1 cellular context compared by ENCODE assay signal in genomic region chr22:31055322-31056159, GRCh38.
TF ChIP-seq lines count a peak whose summit lies in the region.

No MANE protein-coding gene starts in this region.

TF ChIP-seq in HepG2, 621 proteins besides CTCF, POLR2A, EP300 and RAD21 (continued from another document and continues in another):
- no peak for TF ChIP-seq GMEB2 (CRISPR knock-in tag; IDR thresholded peaks at IDR 0.05; ENCODE audit: low read depth)
- TF ChIP-seq, protein P1, sequence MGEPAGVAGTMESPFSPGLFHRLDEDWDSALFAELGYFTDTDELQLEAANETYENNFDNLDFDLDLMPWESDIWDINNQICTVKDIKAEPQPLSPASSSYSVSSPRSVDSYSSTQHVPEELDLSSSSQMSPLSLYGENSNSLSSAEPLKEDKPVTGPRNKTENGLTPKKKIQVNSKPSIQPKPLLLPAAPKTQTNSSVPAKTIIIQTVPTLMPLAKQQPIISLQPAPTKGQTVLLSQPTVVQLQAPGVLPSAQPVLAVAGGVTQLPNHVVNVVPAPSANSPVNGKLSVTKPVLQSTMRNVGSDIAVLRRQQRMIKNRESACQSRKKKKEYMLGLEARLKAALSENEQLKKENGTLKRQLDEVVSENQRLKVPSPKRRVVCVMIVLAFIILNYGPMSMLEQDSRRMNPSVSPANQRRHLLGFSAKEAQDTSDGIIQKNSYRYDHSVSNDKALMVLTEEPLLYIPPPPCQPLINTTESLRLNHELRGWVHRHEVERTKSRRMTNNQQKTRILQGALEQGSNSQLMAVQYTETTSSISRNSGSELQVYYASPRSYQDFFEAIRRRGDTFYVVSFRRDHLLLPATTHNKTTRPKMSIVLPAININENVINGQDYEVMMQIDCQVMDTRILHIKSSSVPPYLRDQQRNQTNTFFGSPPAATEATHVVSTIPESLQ (CRISPR knock-in tag; conservative IDR thresholded peaks at IDR 0.05): no peak
- TF ChIP-seq ZNF724P (CRISPR knock-in tag; IDR thresholded peaks at IDR 0.05; ENCODE audit: borderline replicate concordance): no peak; the same call in 1 of the 2 replicates
- TF ChIP-seq, protein P2, sequence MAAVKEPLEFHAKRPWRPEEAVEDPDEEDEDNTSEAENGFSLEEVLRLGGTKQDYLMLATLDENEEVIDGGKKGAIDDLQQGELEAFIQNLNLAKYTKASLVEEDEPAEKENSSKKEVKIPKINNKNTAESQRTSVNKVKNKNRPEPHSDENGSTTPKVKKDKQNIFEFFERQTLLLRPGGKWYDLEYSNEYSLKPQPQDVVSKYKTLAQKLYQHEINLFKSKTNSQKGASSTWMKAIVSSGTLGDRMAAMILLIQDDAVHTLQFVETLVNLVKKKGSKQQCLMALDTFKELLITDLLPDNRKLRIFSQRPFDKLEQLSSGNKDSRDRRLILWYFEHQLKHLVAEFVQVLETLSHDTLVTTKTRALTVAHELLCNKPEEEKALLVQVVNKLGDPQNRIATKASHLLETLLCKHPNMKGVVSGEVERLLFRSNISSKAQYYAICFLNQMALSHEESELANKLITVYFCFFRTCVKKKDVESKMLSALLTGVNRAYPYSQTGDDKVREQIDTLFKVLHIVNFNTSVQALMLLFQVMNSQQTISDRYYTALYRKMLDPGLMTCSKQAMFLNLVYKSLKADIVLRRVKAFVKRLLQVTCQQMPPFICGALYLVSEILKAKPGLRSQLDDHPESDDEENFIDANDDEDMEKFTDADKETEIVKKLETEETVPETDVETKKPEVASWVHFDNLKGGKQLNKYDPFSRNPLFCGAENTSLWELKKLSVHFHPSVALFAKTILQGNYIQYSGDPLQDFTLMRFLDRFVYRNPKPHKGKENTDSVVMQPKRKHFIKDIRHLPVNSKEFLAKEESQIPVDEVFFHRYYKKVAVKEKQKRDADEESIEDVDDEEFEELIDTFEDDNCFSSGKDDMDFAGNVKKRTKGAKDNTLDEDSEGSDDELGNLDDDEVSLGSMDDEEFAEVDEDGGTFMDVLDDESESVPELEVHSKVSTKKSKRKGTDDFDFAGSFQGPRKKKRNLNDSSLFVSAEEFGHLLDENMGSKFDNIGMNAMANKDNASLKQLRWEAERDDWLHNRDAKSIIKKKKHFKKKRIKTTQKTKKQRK (IDR thresholded peaks at IDR 0.05; ENCODE audit: low read length): no peak
- TF ChIP-seq PHF20 (CRISPR knock-in tag; IDR thresholded peaks at IDR 0.05): 0 out of 2 replicates have a peak, but pooled peaks have one; percentile 38
- TF ChIP-seq TFDP2 (CRISPR knock-in tag; IDR thresholded peaks at IDR 0.05): peak; percentile 84
- 0 out of 2 replicates have a peak, but pooled peaks have one; percentile 57 for TF ChIP-seq ZNF547 (CRISPR knock-in tag; IDR thresholded peaks at IDR 0.05)
- TF ChIP-seq, protein P3, sequence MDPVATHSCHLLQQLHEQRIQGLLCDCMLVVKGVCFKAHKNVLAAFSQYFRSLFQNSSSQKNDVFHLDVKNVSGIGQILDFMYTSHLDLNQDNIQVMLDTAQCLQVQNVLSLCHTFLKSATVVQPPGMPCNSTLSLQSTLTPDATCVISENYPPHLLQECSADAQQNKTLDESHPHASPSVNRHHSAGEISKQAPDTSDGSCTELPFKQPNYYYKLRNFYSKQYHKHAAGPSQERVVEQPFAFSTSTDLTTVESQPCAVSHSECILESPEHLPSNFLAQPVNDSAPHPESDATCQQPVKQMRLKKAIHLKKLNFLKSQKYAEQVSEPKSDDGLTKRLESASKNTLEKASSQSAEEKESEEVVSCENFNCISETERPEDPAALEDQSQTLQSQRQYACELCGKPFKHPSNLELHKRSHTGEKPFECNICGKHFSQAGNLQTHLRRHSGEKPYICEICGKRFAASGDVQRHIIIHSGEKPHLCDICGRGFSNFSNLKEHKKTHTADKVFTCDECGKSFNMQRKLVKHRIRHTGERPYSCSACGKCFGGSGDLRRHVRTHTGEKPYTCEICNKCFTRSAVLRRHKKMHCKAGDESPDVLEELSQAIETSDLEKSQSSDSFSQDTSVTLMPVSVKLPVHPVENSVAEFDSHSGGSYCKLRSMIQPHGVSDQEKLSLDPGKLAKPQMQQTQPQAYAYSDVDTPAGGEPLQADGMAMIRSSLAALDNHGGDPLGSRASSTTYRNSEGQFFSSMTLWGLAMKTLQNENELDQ (CRISPR knock-in tag; IDR thresholded peaks at IDR 0.05; ENCODE audit: borderline replicate concordance): no peak
- TF ChIP-seq TFDP1 (CRISPR knock-in tag; IDR thresholded peaks at IDR 0.05; ENCODE audit: borderline replicate concordance): peak; percentile 86; the same call in 1 of the 2 replicates
- 0 out of 2 replicates have a peak, but pooled peaks have one; percentile 35 for TF ChIP-seq NR2F2 (IDR thresholded peaks at IDR 0.05; ENCODE audit: borderline replicate concordance, low read depth)
- no peak for TF ChIP-seq ZFP36 (IDR thresholded peaks at IDR 0.05; ENCODE audit: borderline replicate concordance, low read depth, low read length, partially characterized antibody)
- no peak for TF ChIP-seq RORA (CRISPR knock-in tag; IDR thresholded peaks at IDR 0.05)
- no peak for TF ChIP-seq ZBTB40 (IDR thresholded peaks at IDR 0.05)
- peak; percentile 84 for TF ChIP-seq ZBTB40 (CRISPR knock-in tag; IDR thresholded peaks at IDR 0.05)
- TF ChIP-seq, protein P4, sequence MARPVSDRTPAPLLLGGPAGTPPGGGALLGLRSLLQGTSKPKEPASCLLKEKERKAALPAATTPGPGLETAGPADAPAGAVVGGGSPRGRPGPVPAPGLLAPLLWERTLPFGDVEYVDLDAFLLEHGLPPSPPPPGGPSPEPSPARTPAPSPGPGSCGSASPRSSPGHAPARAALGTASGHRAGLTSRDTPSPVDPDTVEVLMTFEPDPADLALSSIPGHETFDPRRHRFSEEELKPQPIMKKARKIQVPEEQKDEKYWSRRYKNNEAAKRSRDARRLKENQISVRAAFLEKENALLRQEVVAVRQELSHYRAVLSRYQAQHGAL (CRISPR knock-in tag; IDR thresholded peaks at IDR 0.05; ENCODE audit: not compliant biosample characterization): peak; percentile 37
- TF ChIP-seq ZNF597 (CRISPR knock-in tag; IDR thresholded peaks at IDR 0.05): no peak
- TF ChIP-seq, protein P5, sequence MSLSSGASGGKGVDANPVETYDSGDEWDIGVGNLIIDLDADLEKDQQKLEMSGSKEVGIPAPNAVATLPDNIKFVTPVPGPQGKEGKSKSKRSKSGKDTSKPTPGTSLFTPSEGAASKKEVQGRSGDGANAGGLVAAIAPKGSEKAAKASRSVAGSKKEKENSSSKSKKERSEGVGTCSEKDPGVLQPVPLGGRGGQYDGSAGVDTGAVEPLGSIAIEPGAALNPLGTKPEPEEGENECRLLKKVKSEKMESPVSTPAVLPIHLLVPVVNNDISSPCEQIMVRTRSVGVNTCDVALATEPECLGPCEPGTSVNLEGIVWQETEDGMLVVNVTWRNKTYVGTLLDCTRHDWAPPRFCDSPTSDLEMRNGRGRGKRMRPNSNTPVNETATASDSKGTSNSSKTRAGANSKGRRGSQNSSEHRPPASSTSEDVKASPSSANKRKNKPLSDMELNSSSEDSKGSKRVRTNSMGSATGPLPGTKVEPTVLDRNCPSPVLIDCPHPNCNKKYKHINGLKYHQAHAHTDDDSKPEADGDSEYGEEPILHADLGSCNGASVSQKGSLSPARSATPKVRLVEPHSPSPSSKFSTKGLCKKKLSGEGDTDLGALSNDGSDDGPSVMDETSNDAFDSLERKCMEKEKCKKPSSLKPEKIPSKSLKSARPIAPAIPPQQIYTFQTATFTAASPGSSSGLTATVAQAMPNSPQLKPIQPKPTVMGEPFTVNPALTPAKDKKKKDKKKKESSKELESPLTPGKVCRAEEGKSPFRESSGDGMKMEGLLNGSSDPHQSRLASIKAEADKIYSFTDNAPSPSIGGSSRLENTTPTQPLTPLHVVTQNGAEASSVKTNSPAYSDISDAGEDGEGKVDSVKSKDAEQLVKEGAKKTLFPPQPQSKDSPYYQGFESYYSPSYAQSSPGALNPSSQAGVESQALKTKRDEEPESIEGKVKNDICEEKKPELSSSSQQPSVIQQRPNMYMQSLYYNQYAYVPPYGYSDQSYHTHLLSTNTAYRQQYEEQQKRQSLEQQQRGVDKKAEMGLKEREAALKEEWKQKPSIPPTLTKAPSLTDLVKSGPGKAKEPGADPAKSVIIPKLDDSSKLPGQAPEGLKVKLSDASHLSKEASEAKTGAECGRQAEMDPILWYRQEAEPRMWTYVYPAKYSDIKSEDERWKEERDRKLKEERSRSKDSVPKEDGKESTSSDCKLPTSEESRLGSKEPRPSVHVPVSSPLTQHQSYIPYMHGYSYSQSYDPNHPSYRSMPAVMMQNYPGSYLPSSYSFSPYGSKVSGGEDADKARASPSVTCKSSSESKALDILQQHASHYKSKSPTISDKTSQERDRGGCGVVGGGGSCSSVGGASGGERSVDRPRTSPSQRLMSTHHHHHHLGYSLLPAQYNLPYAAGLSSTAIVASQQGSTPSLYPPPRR (CRISPR knock-in tag; IDR thresholded peaks at IDR 0.05; ENCODE audit: borderline replicate concordance): peak; percentile 89
